Comparison of ENCODE assay signal across 1 cellular context in the genomic region with DNA sequence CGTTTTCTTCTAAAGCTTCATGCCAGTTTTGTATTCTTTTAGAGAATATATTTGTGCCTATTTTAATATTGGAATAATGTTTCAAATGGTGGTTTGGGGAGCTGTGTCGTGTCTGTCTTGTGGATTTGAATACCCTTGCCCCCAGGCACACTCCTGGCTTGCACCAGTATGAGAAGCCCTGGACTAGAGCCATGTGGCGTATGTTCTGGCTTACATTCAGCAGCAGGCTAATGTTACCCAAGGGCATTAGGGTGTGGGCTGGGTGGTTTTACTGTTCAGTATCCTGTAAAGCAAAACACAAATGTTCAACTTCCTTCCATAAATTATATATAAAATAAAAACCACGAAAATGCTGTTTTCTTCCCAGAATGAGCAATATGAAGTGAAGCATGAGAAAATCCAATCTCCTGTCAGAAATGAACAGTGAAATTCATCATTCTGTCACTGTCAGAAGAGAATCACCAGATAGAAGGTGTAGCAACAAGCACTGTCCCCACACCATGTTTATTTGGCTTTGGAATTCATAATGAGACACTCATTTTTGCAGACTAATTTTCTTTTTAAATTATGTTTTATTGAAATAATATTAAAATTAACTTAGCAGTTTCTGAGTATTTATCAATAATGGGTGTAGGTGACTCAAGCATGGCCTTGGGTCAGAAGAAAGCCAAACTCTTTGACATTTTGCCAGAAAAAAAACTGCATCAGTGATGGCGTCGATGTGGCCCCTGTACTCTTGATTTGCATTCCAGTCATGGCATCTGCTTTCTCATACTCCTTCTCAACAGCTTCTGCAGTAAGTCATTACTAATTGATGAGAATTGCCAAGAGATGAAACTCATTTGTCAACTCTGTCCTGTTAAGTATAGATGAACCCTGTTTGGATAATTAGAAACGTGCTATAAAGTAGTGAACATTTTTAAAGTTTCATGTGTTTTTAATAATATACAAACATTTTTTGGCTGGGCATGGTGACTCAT.
TF ChIP-seq lines count a peak whose summit lies in the region.

No MANE protein-coding gene starts in this region.

TF ChIP-seq in endothelial cell of umbilical vein, 7 proteins besides CTCF, POLR2A, EP300 and RAD21 (continued from another document):
- TF ChIP-seq, protein P1, sequence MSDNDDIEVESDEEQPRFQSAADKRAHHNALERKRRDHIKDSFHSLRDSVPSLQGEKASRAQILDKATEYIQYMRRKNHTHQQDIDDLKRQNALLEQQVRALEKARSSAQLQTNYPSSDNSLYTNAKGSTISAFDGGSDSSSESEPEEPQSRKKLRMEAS (IDR thresholded peaks at IDR 0.05; ENCODE audit: insufficient read depth, insufficient read length) = no peak
- TF ChIP-seq EZH2 (IDR thresholded peaks at IDR 0.05; ENCODE audit: borderline replicate concordance, low read depth, low read length, severe bottlenecking) = no peak
